ENCODE assay signal across 1 cellular context in genomic region chr12:111757361-111758119, GRCh38.
TF ChIP-seq lines count a peak whose summit lies in the region.

No MANE protein-coding gene starts in this region.

TF ChIP-seq in GM12878, 131 proteins besides CTCF, POLR2A, EP300 and RAD21 (continued from another document and continues in another):
- TF ChIP-seq BRCA1 (IDR thresholded peaks at IDR 0.05; ENCODE audit: low read depth, low read length) (no peak), SMAD1 (IDR thresholded peaks at IDR 0.05; ENCODE audit: low read depth, partially characterized antibody) (no peak), DPF2 (IDR thresholded peaks at IDR 0.05) (peak; percentile 56; the same call in 1 of the 2 replicates), ZBTB11 (CRISPR knock-in tag; IDR thresholded peaks at IDR 0.05) (no peak), PAX5 (IDR thresholded peaks at IDR 0.05; ENCODE audit: borderline replicate concordance, low read depth, low read length) (no peak; the same call in 1 of the 2 replicates), NBN (IDR thresholded peaks at IDR 0.05) (no peak), TARDBP (IDR thresholded peaks at IDR 0.05; ENCODE audit: borderline replicate concordance) (no peak), BCLAF1 (IDR thresholded peaks at IDR 0.05) (no peak), RUNX3 (IDR thresholded peaks at IDR 0.05; ENCODE audit: low read length) (peak; percentile 86), ZZZ3 (IDR thresholded peaks at IDR 0.05; ENCODE audit: control insufficient read depth, insufficient read length, low read depth) (no peak), CBFB (IDR thresholded peaks at IDR 0.05; ENCODE audit: low read depth) (0 out of 2 replicates have a peak, but pooled peaks have one; percentile 27), CHD1 (IDR thresholded peaks at IDR 0.05; ENCODE audit: low read depth, low read length) (no peak), ZBTB33 (IDR thresholded peaks at IDR 0.05) (no peak), PBX3 (IDR thresholded peaks at IDR 0.05; ENCODE audit: insufficient replicate concordance, low read depth, low read length) (no peak), STAT1 (conservative IDR thresholded peaks at IDR 0.05) (no peak), TAF1 (IDR thresholded peaks at IDR 0.05; ENCODE audit: borderline replicate concordance, low read depth, low read length) (no peak), TCF12 (IDR thresholded peaks at IDR 0.05; ENCODE audit: low read depth, low read length) (0 out of 2 replicates have a peak, but pooled peaks have one; percentile 18), NFXL1 (IDR thresholded peaks at IDR 0.05; ENCODE audit: borderline replicate concordance) (peak; percentile 90; the same call in 1 of the 2 replicates), MTA2 (IDR thresholded peaks at IDR 0.05; ENCODE audit: low read depth) (peak; percentile 41; the same call in 1 of the 2 replicates), RCOR1 (conservative IDR thresholded peaks at IDR 0.05; ENCODE audit: low read depth, low read length) (no peak), IRF3 (IDR thresholded peaks at IDR 0.05) (no peak), NR2F1 (conservative IDR thresholded peaks at IDR 0.05) (peak; percentile 76), IKZF1 (conservative IDR thresholded peaks at IDR 0.05) (peak; percentile 68), WRNIP1 (IDR thresholded peaks at IDR 0.05; ENCODE audit: borderline replicate concordance, low read depth, low read length) (no peak), TCF3 (IDR thresholded peaks at IDR 0.05; ENCODE audit: borderline replicate concordance, insufficient read depth, low read depth, low read length) (no peak), MXI1 (IDR thresholded peaks at IDR 0.05; ENCODE audit: low read depth, low read length) (no peak), PRDM15 (CRISPR knock-in tag; IDR thresholded peaks at IDR 0.05) (no peak), CHD2 (IDR thresholded peaks at IDR 0.05; ENCODE audit: borderline replicate concordance, low read depth, low read length) (no peak), TBL1XR1 (IDR thresholded peaks at IDR 0.05; ENCODE audit: low read depth, low read length) (no peak), USF1 (IDR thresholded peaks at IDR 0.05; ENCODE audit: borderline replicate concordance, extremely low read length, insufficient read depth, low read depth, low read length) (no peak), CUX1 (IDR thresholded peaks at IDR 0.05; ENCODE audit: insufficient replicate concordance, low read depth, low read length) (no peak), POLR2AphosphoS2 (IDR thresholded peaks at IDR 0.05; ENCODE audit: low read depth, low read length) (no peak), CREM (IDR thresholded peaks at IDR 0.05; ENCODE audit: low read depth) (no peak), PML (IDR thresholded peaks at IDR 0.05; ENCODE audit: low read length) (no peak), CREB1 (IDR thresholded peaks at IDR 0.05; ENCODE audit: low read depth) (no peak), ESRRA (IDR thresholded peaks at IDR 0.05; ENCODE audit: low read length) (no peak), HSF1 (IDR thresholded peaks at IDR 0.05; ENCODE audit: low read depth, low read length) (no peak), YBX1 (IDR thresholded peaks at IDR 0.05) (no peak), YY1 (IDR thresholded peaks at IDR 0.05; ENCODE audit: low read depth, low read length) (no peak)
